32 cellular contexts compared by ENCODE assay signal in genomic region chr18:65259403-65259802, GRCh38.
"Had no signal": no experiment of that assay in that cellular context is flagged by ENCODE, and none has a peak within 500 bp of the region (broad histone marks: within the 10 kb centered on the region; RNA-seq: fewer than 3 reads in every experiment).

No MANE protein-coding gene starts in this region.

- H3K9me3 ChIP-seq: adrenal gland, ascending aorta, body of pancreas, breast epithelium had no signal

- H3K27ac ChIP-seq: adrenal gland, ascending aorta, body of pancreas, brain microvascular endothelial cell, breast epithelium, cardiac muscle cell had no signal

- H3K4me1 ChIP-seq: adrenal gland, ascending aorta, body of pancreas, breast epithelium had no signal

- DNase-seq: activated effector memory CD4-positive, alpha-beta T cell treated with anti-CD3 and anti-CD28 coated beads, Interleukin-2, amount 50 U/mL, for 16 hours; activated effector memory CD4-positive, alpha-beta T cell treated with Interleukin-2 at 50 U/mL for 16 hours; activated gamma-delta T cell; activated gamma-delta T cell treated with Interleukin-2 at 50 U/mL for 16 hours; activated naive CD4-positive, alpha-beta T cell; activated naive CD4-positive, alpha-beta T cell treated with anti-CD3 and anti-CD28 coated beads for 36 hours; activated naive CD4-positive, alpha-beta T cell treated with anti-CD3 and anti-CD28 coated beads, Interleukin-2, amount 10 ng/mL, durations not matched to agents 7 days and 5 days; activated naive CD4-positive, alpha-beta T cell treated with anti-CD3 and anti-CD28 coated beads, Interleukin-2, amount 50 U/mL, for 16 hours; activated naive CD4-positive, alpha-beta T cell treated with Interleukin-2 at 50 U/mL for 16 hours; activated naive CD8-positive, alpha-beta T cell treated with anti-CD3 and anti-CD28 coated beads for 36 hours; activated naive CD8-positive, alpha-beta T cell treated with anti-CD3 and anti-CD28 coated beads, Interleukin-2, amount 10 ng/mL, durations not matched to agents 7 days and 5 days; activated naive CD8-positive, alpha-beta T cell treated with anti-CD3 and anti-CD28 coated beads, Interleukin-2, amount 50 U/mL, for 24 hours; activated T-cell treated with anti-CD3 and anti-CD28 coated beads, Interleukin-2, amount 50 U/mL, for 4 hours; activated T-cell treated with anti-CD3 and anti-CD28 coated beads, Interleukin-2, amount 50 U/mL, for 48 hours; activated T-cell treated with anti-CD3 and anti-CD28 coated beads, Interleukin-2, amount 50 U/mL, for 72 hours; adrenal gland; amniotic stem cell; amygdala; anterior cingulate cortex; aorta; body of pancreas; brain microvascular endothelial cell; caudate nucleus; central memory CD4-positive, alpha-beta T cell; cerebellar nuclear complex had no signal

- H3K4me3 ChIP-seq: adrenal gland, ascending aorta, body of pancreas, breast epithelium, cardiac muscle cell had no signal

- FAIRE-seq: astrocyte, bronchial epithelial cell had no signal

- ATAC-seq: activated naive CD4-positive, alpha-beta T cell treated with anti-CD3 and anti-CD28 coated beads, Interleukin-2, amount 50 U/mL, for 72 hours; activated naive CD8-positive, alpha-beta T cell treated with anti-CD3 and anti-CD28 coated beads, Interleukin-2, amount 50 U/mL, for 24 hours; activated T-cell treated with anti-CD3 and anti-CD28 coated beads, Interleukin-2, amount 50 U/mL, for 4 hours; activated T-cell treated with anti-CD3 and anti-CD28 coated beads, Interleukin-2, amount 50 U/mL, for 72 hours; activated T-helper 17 cell treated with anti-CD3 and anti-CD28 coated beads, Interleukin-2, amount 50 U/mL, for 72 hours; body of pancreas had no signal

- H3K36me3 ChIP-seq: adrenal gland, ascending aorta, brain microvascular endothelial cell, breast epithelium, cardiac muscle cell had no signal
